Comparison of ENCODE assay signal across 10 cellular contexts in the genomic region with DNA sequence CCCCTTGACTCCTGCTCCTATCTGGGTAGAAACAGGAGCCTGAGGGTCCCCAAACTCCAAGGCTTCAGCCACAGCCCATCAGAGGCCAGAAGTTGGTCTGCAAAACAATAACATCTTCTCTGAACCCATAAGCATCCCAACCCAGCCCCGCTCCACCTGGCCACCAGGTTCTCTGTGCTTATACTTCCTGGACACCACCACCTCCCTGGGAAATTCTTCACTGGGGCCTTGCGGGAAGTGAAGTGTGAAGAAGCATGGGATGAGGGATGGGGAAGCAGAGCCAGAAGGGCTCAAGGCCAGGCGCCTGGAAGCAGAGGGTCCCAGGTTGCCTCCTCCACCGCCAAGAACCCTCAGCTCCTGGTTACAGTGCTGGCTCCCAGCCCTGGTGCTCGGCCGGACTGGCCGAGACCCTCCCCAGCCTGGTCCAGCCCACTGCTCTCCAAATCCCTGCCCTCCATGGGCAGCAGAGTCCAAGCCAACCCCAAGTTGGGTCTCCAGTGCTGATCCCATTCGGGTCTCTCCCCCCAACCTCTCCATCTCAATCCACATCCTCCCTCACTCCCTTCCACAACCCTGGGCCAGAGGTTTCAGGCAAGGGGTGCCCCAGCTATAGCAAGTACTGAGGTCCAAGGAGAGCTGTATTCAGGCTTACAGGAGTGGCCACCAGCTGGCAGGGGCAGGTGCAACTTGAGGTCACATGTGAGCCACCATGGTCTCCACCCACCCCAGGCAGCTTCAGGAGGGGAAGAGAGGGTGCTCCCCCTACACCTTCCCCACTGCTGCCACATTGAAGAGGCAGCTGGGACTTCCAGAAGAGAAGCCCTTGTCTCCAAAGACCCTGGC.
A peak's percentile ranks its signal among the peaks of the same experiment; 100 is the strongest.
DNase-seq lines count a peak whose midpoint lies in the region; ATAC-seq and TF ChIP-seq lines count a peak whose summit lies in the region.
"Had no signal": no experiment of that assay in that cellular context is flagged by ENCODE, and none has a peak within 500 bp of the region (broad histone marks: within the 10 kb centered on the region; RNA-seq: fewer than 3 reads in every experiment).

No MANE protein-coding gene starts in this region.

- peak overlapping the region; percentile 93 to 99 for H3K27ac ChIP-seq in coronary artery
- H3K27ac ChIP-seq in mesenchymal stem cell (ENCODE audit: low read length, poor library complexity, severe bottlenecking): no peak overlapping the region
- H3K27ac ChIP-seq in temporal lobe (ENCODE audit: low read depth, low read length): peak overlapping the region; percentile 73

- no peaks in the 10 kb centered on the region for H3K9me3 ChIP-seq in mesenchymal stem cell (ENCODE audit: control insufficient read depth, low read length)

- no peak overlapping the region for H2BK12ac ChIP-seq in mesenchymal stem cell (ENCODE audit: low read length in 2 of 2)

- no peak overlapping the region for H2BK5ac ChIP-seq in mesenchymal stem cell (ENCODE audit: low read depth, low read length, poor library complexity, severe bottlenecking)

- peak overlapping the region; percentile 38 for H2BK15ac ChIP-seq in mesenchymal stem cell (ENCODE audit: low read depth, poor library complexity, severe bottlenecking)

- peaks cover 53% of the 10 kb centered on the region for H3K4me1 ChIP-seq in mesenchymal stem cell (ENCODE audit: control insufficient read depth, insufficient read depth, low read depth, low read length)

- no peak overlapping the region for H3K18ac ChIP-seq in mesenchymal stem cell (ENCODE audit: low read depth in 1 of 2, low read length in 2 of 2)

- peak overlapping the region; percentile 18 for H4K91ac ChIP-seq in mesenchymal stem cell (ENCODE audit: low read length)

- DNase-seq in NCI-H2196 (lab: John Stamatoyannopoulos, UW; ENCODE audit: unreplicated experiment) (peak; percentile 24), coronary artery (ENCODE audit: low spot score) (no peak), mesenchymal stem cell (no peak), GM20000 (ENCODE audit: low spot score) (no peak), inferior parietal cortex (ENCODE audit: extremely low spot score) (no peak), activated gamma-delta T cell treated with Interleukin-2 at 50 U/mL for 16 hours (no peak)
- DNase-seq: DMS153 had no signal

- H2AFZ ChIP-seq in mesenchymal stem cell (ENCODE audit: low read depth, low read length): no peak overlapping the region

- H2AK5ac ChIP-seq in mesenchymal stem cell (ENCODE audit: low read length, severe bottlenecking): peak overlapping the region; percentile 21

- WGBS in mesenchymal stem cell: 93% methylated on average over 7 of the region's 8 CpGs

- TF ChIP-seq CTCF in coronary artery (IDR thresholded peaks at IDR 0.05): no peak
- no peak for TF ChIP-seq CTCF in GM20000 (IDR thresholded peaks at IDR 0.05; ENCODE audit: extremely low read depth, missing control alignments)

- no peak overlapping the region for H4K8ac ChIP-seq in mesenchymal stem cell (ENCODE audit: low read length)

- no peak overlapping the region for H3K23ac ChIP-seq in mesenchymal stem cell (ENCODE audit: low read length in 2 of 2)

- H3K9ac ChIP-seq in mesenchymal stem cell (ENCODE audit: low read length): no peak overlapping the region

- H3K36me3 ChIP-seq in mesenchymal stem cell (ENCODE audit: control insufficient read depth in 1 of 2, insufficient read depth in 2 of 2, low read depth in 1 of 2, low read length in 2 of 2): peaks cover 11 to 15% of the 10 kb centered on the region in 2 experiments

- no peak for ATAC-seq in HG02642 (IDR thresholded peaks at IDR 0.05; ENCODE audit: poor library complexity, unreplicated experiment)
- ATAC-seq: K562 had no signal

- no peaks in the 10 kb centered on the region for H3K27me3 ChIP-seq in mesenchymal stem cell (ENCODE audit: control insufficient read depth in 1 of 2, insufficient read depth in 1 of 2, low read length in 2 of 2)

- no peak overlapping the region for H3K4ac ChIP-seq in mesenchymal stem cell (ENCODE audit: low read depth in 1 of 2, low read length in 2 of 2)

- peak overlapping the region in 1 of 2 experiments; percentile 4 for H3K14ac ChIP-seq in mesenchymal stem cell (ENCODE audit: low read length in 2 of 2)

- peak overlapping the region; percentile 69 for H3K4me2 ChIP-seq in mesenchymal stem cell (ENCODE audit: low read length, poor library complexity, severe bottlenecking)

- peaks cover 18% of the 10 kb centered on the region for H3K79me1 ChIP-seq in mesenchymal stem cell (replicated peaks; ENCODE audit: low read length, poor library complexity, severe bottlenecking)

- peak overlapping the region; percentile 99 for H3K4me3 ChIP-seq in coronary artery
- H3K4me3 ChIP-seq in mesenchymal stem cell (ENCODE audit: insufficient read depth in 1 of 2, low read depth in 1 of 2, low read length in 2 of 2): peak overlapping the region in 1 of 2 experiments; percentile 66
- H3K4me3 ChIP-seq: K562 had no signal

- H2BK120ac ChIP-seq in mesenchymal stem cell (ENCODE audit: low read depth, low read length): no peak overlapping the region
